Comparison of ENCODE assay signal across 1 cellular context in genomic region chr15:73515520-73515919, GRCh38.
TF ChIP-seq lines count a peak whose summit lies in the region.

No MANE protein-coding gene starts in this region.

TF ChIP-seq in GM23338, 12 proteins besides CTCF, POLR2A, EP300 and RAD21 (continued from another document):
- TF ChIP-seq ZNF462 (CRISPR knock-in tag; IDR thresholded peaks at IDR 0.05): no peak
